11 cellular contexts compared by ENCODE assay signal in the genomic region with DNA sequence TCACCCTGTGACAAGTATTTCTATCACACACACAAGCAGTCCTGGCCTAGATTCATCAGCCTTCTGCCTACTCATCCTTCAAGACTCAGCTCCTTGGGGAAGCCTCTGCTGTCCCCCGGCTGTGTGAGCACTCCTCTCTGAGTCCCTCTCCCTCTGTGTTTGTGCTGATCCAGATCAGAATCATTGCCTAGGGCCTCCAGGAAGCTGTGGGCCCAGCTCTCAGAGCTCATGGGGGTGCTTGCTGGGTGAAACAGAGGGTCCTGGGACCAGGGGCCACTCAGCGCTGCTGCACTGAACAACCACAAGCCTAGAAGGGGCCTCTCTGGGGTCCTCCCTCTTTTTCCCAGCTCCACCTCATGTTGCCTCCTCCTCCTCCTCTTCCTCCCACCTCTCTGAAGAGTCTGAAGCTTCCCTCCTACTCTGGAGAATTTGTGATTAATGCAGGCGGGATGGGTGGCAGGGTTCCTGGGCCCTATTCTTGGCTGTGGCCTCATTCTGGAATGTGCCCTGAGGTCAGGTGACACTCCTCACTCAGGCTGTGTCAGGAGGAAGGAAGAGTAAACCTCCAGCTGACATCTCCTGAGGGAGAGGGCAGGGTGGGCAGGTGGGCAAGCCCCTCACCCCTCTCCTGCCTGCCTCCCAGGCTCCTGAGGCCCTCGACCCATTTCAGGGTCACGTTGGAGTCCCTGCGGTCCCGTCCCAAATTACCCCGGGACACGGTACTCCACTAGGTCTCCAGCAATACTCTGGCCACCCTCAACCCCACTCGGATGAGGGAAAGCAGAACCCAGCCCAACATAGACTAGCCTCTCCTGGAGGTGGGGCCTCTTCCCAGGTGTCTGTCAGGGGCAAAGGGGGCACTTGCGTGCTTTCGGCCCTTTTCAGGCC. TPM values are rescaled to one million over a fixed set of nuclear protein-coding genes. Genes with fewer than 3 reads are reported as not detected.
DNase-seq lines count a peak whose midpoint lies in the region; ATAC-seq lines count a peak whose summit lies in the region.
"Had no signal": no experiment of that assay in that cellular context is flagged by ENCODE, and none has a peak within 500 bp of the region (broad histone marks: within the 10 kb centered on the region; RNA-seq: fewer than 3 reads in every experiment).

No MANE protein-coding gene starts in this region.

- H3K14ac ChIP-seq in mesenchymal stem cell (ENCODE audit: low read length in 2 of 2): peak overlapping the region in 1 of 2 experiments; percentile 80

- H2BK5ac ChIP-seq in mesenchymal stem cell (ENCODE audit: low read depth, low read length, poor library complexity, severe bottlenecking): no peak overlapping the region

- peak overlapping the region; percentile 4 for H2BK15ac ChIP-seq in mesenchymal stem cell (ENCODE audit: low read depth, poor library complexity, severe bottlenecking)

- H3K4me1 ChIP-seq in mesenchymal stem cell (ENCODE audit: control insufficient read depth, insufficient read depth, low read depth, low read length): peaks cover 8% of the 10 kb centered on the region
- H3K4me1 ChIP-seq: uterus had no signal

- H3K4me3 ChIP-seq in mesenchymal stem cell (ENCODE audit: insufficient read depth in 1 of 2, low read depth in 1 of 2, low read length in 2 of 2): no peak overlapping the region
- H3K4me3 ChIP-seq: uterus had no signal

- DNase-seq in AG08395 (ENCODE audit: low spot score): peak; percentile 66
- DNase-seq in M059J (ENCODE audit: low read depth): peak; percentile 76
- peak; percentile 31 for DNase-seq in mesenchymal stem cell
- DNase-seq in SIG-M5 treated with dmso at 0.1 percent for 504 hours (lab: John Stamatoyannopoulos, UW; ENCODE audit: unreplicated experiment): no peak
- no peak for DNase-seq in DMS 273 treated with DMSO at 0.1 percent for 48 hours (lab: John Stamatoyannopoulos, UW)
- DNase-seq in KBM-7: no peak
- no peak for DNase-seq in NCI-H1417 (lab: John Stamatoyannopoulos, UW)
- DNase-seq: NCI-H1105 treated with DMSO at 0.1 percent for 48 hours, T-helper 1 cell, uterus had no signal

- no peaks in the 10 kb centered on the region for H3K36me3 ChIP-seq in mesenchymal stem cell (ENCODE audit: control insufficient read depth in 1 of 2, insufficient read depth in 2 of 2, low read depth in 1 of 2, low read length in 2 of 2)
- H3K36me3 ChIP-seq: uterus had no signal

- no peak overlapping the region for H3K27ac ChIP-seq in mesenchymal stem cell (ENCODE audit: low read length, poor library complexity, severe bottlenecking)
- H3K27ac ChIP-seq: uterus had no signal

- no peak overlapping the region for H2BK12ac ChIP-seq in mesenchymal stem cell (ENCODE audit: low read length in 2 of 2)

- ATAC-seq in esophagus mucosa: peak; percentile 42

- in situ Hi-C loops in KBM-7 (cut with MboI; ENCODE audit: low pct_unique_long_range_greater_than_20kb, low sequenced_read_pairs): no loop called here

- no peak overlapping the region for H3K4me2 ChIP-seq in mesenchymal stem cell (ENCODE audit: low read length, poor library complexity, severe bottlenecking)

- H2AK5ac ChIP-seq in mesenchymal stem cell (ENCODE audit: low read length, severe bottlenecking): no peak overlapping the region

- H3K9me3 ChIP-seq in mesenchymal stem cell (ENCODE audit: control insufficient read depth, low read length): no peaks in the 10 kb centered on the region
- H3K9me3 ChIP-seq: uterus had no signal

- H4K8ac ChIP-seq in mesenchymal stem cell (ENCODE audit: low read length): peak overlapping the region; percentile 62

- H3K27me3 ChIP-seq in mesenchymal stem cell (ENCODE audit: control insufficient read depth in 1 of 2, insufficient read depth in 1 of 2, low read length in 2 of 2): no peaks in the 10 kb centered on the region
- H3K27me3 ChIP-seq: uterus had no signal

- peak overlapping the region; percentile 28 for H3K9ac ChIP-seq in mesenchymal stem cell (ENCODE audit: low read length)

- no peak overlapping the region for H4K91ac ChIP-seq in mesenchymal stem cell (ENCODE audit: low read length)

- H3K23ac ChIP-seq in mesenchymal stem cell (ENCODE audit: low read length in 2 of 2): no peak overlapping the region

- H2AFZ ChIP-seq in mesenchymal stem cell (ENCODE audit: low read depth, low read length): no peak overlapping the region

- peak overlapping the region in 1 of 2 experiments; percentile 38 for H3K18ac ChIP-seq in mesenchymal stem cell (ENCODE audit: low read depth in 1 of 2, low read length in 2 of 2)

- H3K79me1 ChIP-seq in mesenchymal stem cell (replicated peaks; ENCODE audit: low read length, poor library complexity, severe bottlenecking): no peaks in the 10 kb centered on the region

- peak overlapping the region in 1 of 2 experiments; percentile 29 for H3K4ac ChIP-seq in mesenchymal stem cell (ENCODE audit: low read depth in 1 of 2, low read length in 2 of 2)

- 89% methylated on average over 12 of the region's 12 CpGs for WGBS in mesenchymal stem cell

- no peak overlapping the region for H2BK120ac ChIP-seq in mesenchymal stem cell (ENCODE audit: low read depth, low read length)

RNA-seq across cellular contexts. Expression of a gene that starts 10.1 kb away (rescaled TPM):
- not detected in 2 replicates for total RNA-seq in M059J (2014; rRNA removed; shearing (Covaris generic))
- total RNA-seq in esophagus mucosa: not detected
- not detected for polyA plus RNA-seq in mesenchymal stem cell (2013, experiment 1 of 2)
- polyA plus RNA-seq in mesenchymal stem cell (2013, experiment 2 of 2): not detected

RNA-seq across cellular contexts. Expression of a gene that starts 20.6 kb away (rescaled TPM):
- 9.9 and 19.9 TPM in 2 replicates for total RNA-seq in M059J (2014; rRNA removed; shearing (Covaris generic))
- total RNA-seq in esophagus mucosa: 60.8 TPM
- 78.1 TPM for polyA plus RNA-seq in mesenchymal stem cell (2013, experiment 1 of 2)
- 81.9 TPM for polyA plus RNA-seq in mesenchymal stem cell (2013, experiment 2 of 2)

Comparison
In these comparisons a context has a peak if more than half of its experiments do, and no peak if none do; other contexts are left out.
1. DNase-seq: peak in AG08395 (single experiment), M059J (single experiment) and mesenchymal stem cell (single experiment); none in SIG-M5 treated with dmso at 0.1 percent for 504 hours (single experiment), DMS 273 treated with DMSO at 0.1 percent for 48 hours (single experiment), KBM-7 (single experiment) and NCI-H1417 (0 of 3).